Comparison of ENCODE assay signal across 9 cellular contexts in the genomic region with DNA sequence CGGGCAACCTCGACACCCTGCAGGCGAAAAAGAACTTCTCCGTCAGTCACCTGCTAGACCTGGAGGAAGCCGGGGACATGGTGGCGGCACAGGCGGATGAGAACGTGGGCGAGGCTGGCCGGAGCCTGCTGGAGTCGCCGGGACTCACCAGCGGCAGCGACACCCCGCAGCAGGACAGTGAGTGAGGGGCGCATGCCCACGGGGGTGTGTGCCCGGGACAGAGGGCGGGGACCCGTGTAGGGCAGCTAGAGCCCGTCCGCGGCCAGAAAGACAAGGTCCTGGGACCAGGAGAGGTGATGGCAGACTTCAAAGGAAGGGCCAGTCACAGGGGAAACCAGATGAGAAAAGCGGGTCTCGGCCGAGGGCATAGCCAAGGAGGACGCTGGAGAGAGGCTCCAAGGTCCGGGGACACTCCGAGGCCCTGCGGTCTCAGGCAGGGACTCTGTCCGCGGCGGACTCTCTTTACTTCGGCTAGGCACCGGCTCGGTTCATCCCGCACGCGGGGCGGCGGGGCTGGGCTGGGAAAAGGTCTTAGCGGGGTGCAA. TPM values are rescaled to one million over a fixed set of nuclear protein-coding genes. Genes with fewer than 3 reads are reported as not detected.
DNase-seq lines count a peak whose midpoint lies in the region; ATAC-seq and TF ChIP-seq lines count a peak whose summit lies in the region.
"Had no signal": no experiment of that assay in that cellular context is flagged by ENCODE, and none has a peak within 500 bp of the region (broad histone marks: within the 10 kb centered on the region; RNA-seq: fewer than 3 reads in every experiment).

No MANE protein-coding gene starts in this region.

- no peak overlapping the region for H3K4me3 Mint-ChIP-seq in activated naive CD4-positive, alpha-beta T cell treated with anti-CD3 and anti-CD28 coated beads, Interleukin-2, amount 10 ng/mL, durations not matched to agents 7 days and 5 days

- H3K9me3 ChIP-seq in lung (ENCODE audit: control insufficient read depth in 2 of 2, insufficient read depth in 1 of 2, low read length in 1 of 2) (peaks cover 0 to 7% of the 10 kb centered on the region in 2 donors), upper lobe of right lung (no peaks in the 10 kb centered on the region)

- H3K4me1 ChIP-seq in lung (ENCODE audit: control insufficient read depth in 2 of 2, insufficient read depth in 2 of 2, low read length in 2 of 2) (peaks cover 0 to 12% of the 10 kb centered on the region in 2 donors), upper lobe of right lung (peaks cover 10% of the 10 kb centered on the region)

- peak overlapping the region; percentile 37 for H3K27ac Mint-ChIP-seq in activated naive CD4-positive, alpha-beta T cell treated with anti-CD3 and anti-CD28 coated beads, Interleukin-2, amount 10 ng/mL, durations not matched to agents 7 days and 5 days

- H3K4me3 ChIP-seq in lung = peak overlapping the region; percentile 25
- peak overlapping the region; percentile 62 for H3K4me3 ChIP-seq in upper lobe of right lung

- peaks cover 2% of the 10 kb centered on the region for H3K36me3 Mint-ChIP-seq in activated naive CD4-positive, alpha-beta T cell treated with anti-CD3 and anti-CD28 coated beads, Interleukin-2, amount 10 ng/mL, durations not matched to agents 7 days and 5 days

- intact Hi-C loops in upper lobe of right lung (cut with DNase I) = no loop called here

- no peak for DNase-seq in activated naive CD4-positive, alpha-beta T cell treated with anti-CD3 and anti-CD28 coated beads, Interleukin-2, amount 10 ng/mL, durations not matched to agents 7 days and 5 days
- DNase-seq in activated naive CD4-positive, alpha-beta T cell (lab: John Stamatoyannopoulos, UW) = no peak
- DNase-seq in lung (ENCODE audit: low spot score) = no peak
- DNase-seq in upper lobe of right lung = no peak
- no peak for DNase-seq in MV-4-11 (lab: John Stamatoyannopoulos, UW)
- DNase-seq in stimulated activated CD4-positive, alpha-beta T cell treated with anti-CD3 and anti-CD28 coated beads, Interleukin-4, amount 100 ng/mL, for 4 hours = no peak

- H3K9me3 Mint-ChIP-seq in activated naive CD4-positive, alpha-beta T cell treated with anti-CD3 and anti-CD28 coated beads, Interleukin-2, amount 10 ng/mL, durations not matched to agents 7 days and 5 days = no peaks in the 10 kb centered on the region

- TF ChIP-seq CTCF in lung (IDR thresholded peaks at IDR 0.05; ENCODE audit: control extremely low read depth, extremely low read depth) (no peak), upper lobe of right lung (IDR thresholded peaks at IDR 0.05) (no peak)

- ATAC-seq in lung (ENCODE audit: insufficient read depth, low FRiP score) = peak; percentile 12
- peak; percentile 45 for ATAC-seq in upper lobe of right lung
- ATAC-seq in HG03025 (IDR thresholded peaks at IDR 0.05; ENCODE audit: low FRiP score, unreplicated experiment) = no peak

- no peaks in the 10 kb centered on the region for H3K36me3 ChIP-seq in lung (ENCODE audit: control insufficient read depth in 2 of 2, insufficient read depth in 2 of 2, low read length in 2 of 2)
- no peaks in the 10 kb centered on the region for H3K36me3 ChIP-seq in upper lobe of right lung

- H3K27me3 ChIP-seq in lung (ENCODE audit: control insufficient read depth, insufficient read depth) (peaks cover 2% of the 10 kb centered on the region), upper lobe of right lung (peaks cover 83% of the 10 kb centered on the region)

- CTCF ChIA-PET in activated naive CD4-positive, alpha-beta T cell treated with anti-CD3 and anti-CD28 coated beads, Interleukin-2, amount 10 ng/mL, durations not matched to agents 7 days and 5 days (lab: Charles Lee) = no interaction called here

- H3K4me1 Mint-ChIP-seq in activated naive CD4-positive, alpha-beta T cell treated with anti-CD3 and anti-CD28 coated beads, Interleukin-2, amount 10 ng/mL, durations not matched to agents 7 days and 5 days = peaks cover 16% of the 10 kb centered on the region

- 1 to 2% methylated on average over 42 of the region's 42 CpGs for WGBS in lung, 2 donors

- H3K27me3 Mint-ChIP-seq in activated naive CD4-positive, alpha-beta T cell treated with anti-CD3 and anti-CD28 coated beads, Interleukin-2, amount 10 ng/mL, durations not matched to agents 7 days and 5 days = peaks cover 100% of the 10 kb centered on the region

- H3K27ac ChIP-seq in cingulate gyrus (ENCODE audit: low read depth, low read length) = peak overlapping the region; percentile 79
- H3K27ac ChIP-seq in lung (ENCODE audit: low read depth in 1 of 2, low read length in 1 of 2) = peak overlapping the region; percentile 74 to 87
- peak overlapping the region; percentile 73 for H3K27ac ChIP-seq in upper lobe of right lung

RNA-seq across cellular contexts. Expression of gene PRRX1, which starts 0.4 kb away (rescaled TPM):
- total RNA-seq in lung (10 to 100 TPM; 13.8 to 37.5 TPM), upper lobe of right lung (25.9 TPM)
- 10 to 100 TPM in 1 of 2 donors, 1 to 10 TPM in 1; 7.7 to 14.0 TPM for polyA plus RNA-seq in lung
- total RNA-seq: T-helper 2 cell treated with Interferon-gamma antibody and Interleukin-4, amounts not matched to agents 100 ng/mL and 5 ng/mL, for 36 hours had no signal
